In the genomic region with DNA sequence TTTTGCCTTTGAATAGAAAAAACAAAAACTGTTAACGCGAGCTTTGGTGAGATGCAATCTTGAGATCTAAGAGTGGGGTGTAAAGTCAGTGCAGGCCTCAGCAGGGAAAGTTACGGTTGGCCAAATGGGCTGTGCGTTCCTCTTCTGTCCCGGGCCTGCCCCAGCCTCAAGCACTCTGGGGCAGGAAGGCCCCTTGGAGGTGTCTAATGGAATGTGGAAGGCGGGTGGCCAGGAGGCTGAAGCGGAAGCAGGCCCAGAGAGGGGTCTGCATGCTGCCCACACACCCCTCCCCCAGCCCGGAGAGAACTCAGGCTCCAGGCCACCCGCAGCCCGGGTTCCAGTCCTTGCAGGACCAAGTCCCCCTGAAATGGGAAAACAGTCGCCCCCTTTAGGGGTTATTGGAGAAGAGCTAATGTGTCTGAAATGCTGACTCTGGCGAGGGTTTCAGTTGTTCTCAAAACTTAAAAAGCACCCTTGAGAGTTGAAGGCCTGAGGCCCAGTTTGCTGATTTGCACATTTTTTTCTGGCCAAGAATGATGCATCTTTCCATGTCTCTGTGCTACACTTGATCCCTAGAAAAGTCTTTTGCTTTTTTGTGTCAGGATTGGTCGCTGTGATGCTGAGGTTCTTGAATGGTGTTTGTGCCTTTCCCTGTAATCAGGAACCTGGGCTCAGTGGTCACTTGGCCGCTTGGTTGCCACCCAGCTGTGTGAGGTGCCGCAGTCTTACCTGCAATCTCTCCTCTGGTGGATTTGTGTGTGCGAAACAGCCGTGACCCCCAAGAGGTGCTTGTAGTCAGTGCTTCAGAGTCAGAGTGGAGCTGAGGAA, we compare ENCODE assay signal across 9 cellular contexts. TPM values are rescaled to one million over a fixed set of nuclear protein-coding genes. Genes with fewer than 3 reads are reported as not detected.
DNase-seq lines count a peak whose midpoint lies in the region; ATAC-seq and TF ChIP-seq lines count a peak whose summit lies in the region.
"Had no signal": no experiment of that assay in that cellular context is flagged by ENCODE, and none has a peak within 500 bp of the region (broad histone marks: within the 10 kb centered on the region; RNA-seq: fewer than 3 reads in every experiment).

No MANE protein-coding gene starts in this region.

- no peak overlapping the region for H3T11ph ChIP-seq in H9 (ENCODE audit: low read length)

- peaks cover 0 to 1% of the 10 kb centered on the region in 2 experiments; a peak in 2 of 5 replicates for H3K9me3 Mint-ChIP-seq in H9

- H4K5ac ChIP-seq in H9 (ENCODE audit: insufficient read length, low read depth, low read length) = no peak overlapping the region

- peak overlapping the region; percentile 77 for H3K4me2 ChIP-seq in H9 (ENCODE audit: insufficient read depth, insufficient read length, low read length)

- peak overlapping the region; percentile 80 to 98 (median 91) for H3K27ac Mint-ChIP-seq in H9

- intact Hi-C loops in adrenal gland (cut with DNase I) (loop anchor here in 1 of 2 donors (10.0 kb wide), 1 partner anchor 112 kb away; no protein-coding TSS in a partner anchor), gastrocnemius medialis (cut with DNase I; ENCODE audit: low total_unique reads) (no loop called here)

- H3K27me3 Mint-ChIP-seq in H9 (ENCODE audit: low read depth) = peaks cover 14% of the 10 kb centered on the region

- DNase-seq in H9 = peak; percentile 84
- DNase-seq in adrenal gland = peak in 3 of 7 donors; percentile 29 to 40 (median 30)
- DNase-seq in iPS DF 19.7 (ENCODE audit: low read depth, low spot score) = peak; percentile 77
- DNase-seq in gastrocnemius medialis = no peak
- DNase-seq in MG63 = no peak
- DNase-seq in LoVo (ENCODE audit: low spot score) = no peak
- no peak for DNase-seq in HK-2 (ENCODE audit: unreplicated experiment)
- DNase-seq in stimulated activated naive CD4-positive, alpha-beta T cell (lab: John Stamatoyannopoulos, UW) = no peak
- DNase-seq: SJCRH30 had no signal

- H4K20me1 ChIP-seq in H9 (ENCODE audit: control insufficient read depth, insufficient read depth, insufficient read length) = peaks cover 2% of the 10 kb centered on the region

- peak overlapping the region; percentile 0 for H3K27ac ChIP-seq in H9 (ENCODE audit: insufficient read length, low read depth, low read length)
- peak overlapping the region in 4 of 5 donors; percentile 85 to 96 (median 92) for H3K27ac ChIP-seq in adrenal gland
- peak overlapping the region; percentile 66 to 82 (median 72) for H3K27ac ChIP-seq in gastrocnemius medialis
- H3K27ac ChIP-seq: SJCRH30 had no signal

- H3K36me3 ChIP-seq in adrenal gland (replicated peaks in 1 of 2) = no peaks in the 10 kb centered on the region
- no peaks in the 10 kb centered on the region for H3K36me3 ChIP-seq in gastrocnemius medialis
- H3K36me3 ChIP-seq in MG63 = no peaks in the 10 kb centered on the region
- H3K36me3 ChIP-seq: SJCRH30 had no signal

- H3K9me3 ChIP-seq in H9 (ENCODE audit: control insufficient read depth, low read depth, low read length) (no peaks in the 10 kb centered on the region), adrenal gland (replicated peaks in 1 of 3) (no peaks in the 10 kb centered on the region), gastrocnemius medialis (no peaks in the 10 kb centered on the region), MG63 (no peaks in the 10 kb centered on the region; the same call in 1 of the 2 replicates)
- H3K9me3 ChIP-seq: SJCRH30 had no signal

- H3K56ac ChIP-seq in H9 (ENCODE audit: insufficient read length, low read depth, low read length) = no peak overlapping the region

- no peak overlapping the region for H3K23ac ChIP-seq in H9 (ENCODE audit: insufficient read length, low read depth, low read length)

- H3K14ac ChIP-seq in H9 (ENCODE audit: insufficient read depth, low read length) = peak overlapping the region; percentile 40; the same call in 1 of the 2 replicates

- H3K27me3 ChIP-seq in H9 (ENCODE audit: insufficient read depth, low read length) (no peaks in the 10 kb centered on the region), adrenal gland (no peaks in the 10 kb centered on the region), gastrocnemius medialis (peaks cover 25 to 34% (median 29%) of the 10 kb centered on the region in 3 donors), MG63 (no peaks in the 10 kb centered on the region)

- peaks cover 63 to 64% of the 10 kb centered on the region in 2 experiments for H3K4me1 Mint-ChIP-seq in H9

- no peak overlapping the region for H3K18ac ChIP-seq in H9 (ENCODE audit: insufficient read length, low read depth, low read length)

- peak; percentile 50 for TF ChIP-seq CTCF in H9 (conservative IDR thresholded peaks at IDR 0.05)
- no peak for TF ChIP-seq CTCF in adrenal gland (IDR thresholded peaks at IDR 0.05)
- no peak for TF ChIP-seq CTCF in gastrocnemius medialis (IDR thresholded peaks at IDR 0.05 in 4 of 5, conservative IDR thresholded peaks at IDR 0.05 in 1 of 5)

- peaks cover 44% of the 10 kb centered on the region; the same call in 1 of the 2 replicates for H3K79me2 ChIP-seq in H9 (ENCODE audit: insufficient read depth, low read length)

- ATAC-seq in gastrocnemius medialis = no peak

- H3K4ac ChIP-seq in H9 (ENCODE audit: low read depth, low read length) = no peak overlapping the region; the same call in 1 of the 2 replicates

- no peak overlapping the region for H2BK5ac ChIP-seq in H9 (ENCODE audit: insufficient read length, low read length)

- TF ChIP-seq POLR2A in adrenal gland (IDR thresholded peaks at IDR 0.05) (no peak), gastrocnemius medialis (IDR thresholded peaks at IDR 0.05) (no peak)

- H3K4me3 Mint-ChIP-seq in H9 = peak overlapping the region; percentile 78 to 86

- H2BK20ac ChIP-seq in H9 (ENCODE audit: low read depth, low read length, poor library complexity, severe bottlenecking) = no peak overlapping the region

- peak overlapping the region in 1 of 4 donors; percentile 91 for H3K4me3 ChIP-seq in adrenal gland
- H3K4me3 ChIP-seq in gastrocnemius medialis = peak overlapping the region in 2 of 4 donors; percentile 49 to 63
- H3K4me3 ChIP-seq in MG63 = no peak overlapping the region

- no peak overlapping the region for H2AK5ac ChIP-seq in H9 (ENCODE audit: insufficient read length, low read length)

- no peak overlapping the region for H2BK120ac ChIP-seq in H9 (ENCODE audit: low read depth, low read length, poor library complexity, severe bottlenecking)

- H3K36me3 Mint-ChIP-seq in H9 (ENCODE audit: insufficient read depth in 1 of 3, low read depth in 3 of 3) = peaks cover 0 to 22% (median 0%) of the 10 kb centered on the region in 3 experiments; a peak in 4 of 7 replicates

- no peak overlapping the region for H4K91ac ChIP-seq in H9 (ENCODE audit: insufficient read length, low read depth, low read length)

- no peak overlapping the region for H2BK15ac ChIP-seq in H9 (ENCODE audit: low read depth, low read length)

- peaks cover 15% of the 10 kb centered on the region; the same call in 1 of the 2 replicates for H3K4me1 ChIP-seq in H9 (ENCODE audit: insufficient read depth, low read length)
- H3K4me1 ChIP-seq in adrenal gland (replicated peaks in 1 of 2) = peaks cover 11 to 43% of the 10 kb centered on the region in 2 donors
- peaks cover 10 to 38% of the 10 kb centered on the region in 2 donors for H3K4me1 ChIP-seq in gastrocnemius medialis

- WGBS in H9 (ENCODE audit: extremely low coverage, insufficient read length, low lambda C conversion rate) = no CpG with 5 or more reads among the region's 17 CpGs
- 75 to 88% (median 80%) methylated on average over 13 to 17 of the region's 17 CpGs for WGBS in adrenal gland, 4 donors

- H3K79me1 ChIP-seq in H9 (ENCODE audit: insufficient read depth, low read depth, low read length, poor library complexity, severe bottlenecking) = no peaks in the 10 kb centered on the region

- no peak overlapping the region for H4K8ac ChIP-seq in H9 (replicated peaks; ENCODE audit: insufficient read length, low read depth, low read length)

- no peak overlapping the region for H2AFZ ChIP-seq in H9 (ENCODE audit: low read length)

- H2BK12ac ChIP-seq in H9 (ENCODE audit: insufficient read length, low read depth, low read length) = peak overlapping the region; percentile 35

- peak overlapping the region; percentile 58 for H3K9ac ChIP-seq in H9 (ENCODE audit: extremely low read depth, insufficient read length, low read length)

- in situ Hi-C loops in gastrocnemius medialis (cut with MboI; ENCODE audit: low sequenced_read_pairs in 4 of 4) = no loop called here

- peaks cover 10% of the 10 kb centered on the region for H3K23me2 ChIP-seq in H9 (ENCODE audit: insufficient read length, low read depth, low read length, poor library complexity, severe bottlenecking)

RNA-seq across cellular contexts. Expression of a gene that starts 2.0 kb away (rescaled TPM):
- 232 and 234 TPM in 2 replicates for total RNA-seq in H9 (2021)
- 100 to 1,000 TPM in 7 of 8 donors, 10 to 100 TPM in 1; 92.9 to 244 (median 141) TPM for total RNA-seq in adrenal gland
- 100 to 1,000 TPM in 2 of 3 donors, 10 to 100 TPM in 1; 10.9 to 201 (median 163) TPM for polyA plus RNA-seq in adrenal gland
- total RNA-seq in gastrocnemius medialis = 10 to 100 TPM; 16.4 to 42.2 (median 20.7) TPM
- total RNA-seq in MG63 (2014; rRNA removed; shearing (Covaris generic); ENCODE audit: low replicate concordance) = 22.4 and 26.4 TPM in 2 replicates

Comparison
In these comparisons a context has a peak if more than half of its experiments do, and no peak if none do; other contexts are left out.
1. DNase-seq: peak in H9 (single experiment) and iPS DF 19.7 (single experiment); none in gastrocnemius medialis (0 of 2), MG63 (single experiment), LoVo (single experiment), HK-2 (single experiment) and stimulated activated naive CD4-positive, alpha-beta T cell (0 of 6).
2. H3K27ac ChIP-seq: peak in every context shown above with its lines; median percentile 92 in adrenal gland; 72 in gastrocnemius medialis; 0 in H9.